ENCODE assay signal across 22 cellular contexts in the genomic region with DNA sequence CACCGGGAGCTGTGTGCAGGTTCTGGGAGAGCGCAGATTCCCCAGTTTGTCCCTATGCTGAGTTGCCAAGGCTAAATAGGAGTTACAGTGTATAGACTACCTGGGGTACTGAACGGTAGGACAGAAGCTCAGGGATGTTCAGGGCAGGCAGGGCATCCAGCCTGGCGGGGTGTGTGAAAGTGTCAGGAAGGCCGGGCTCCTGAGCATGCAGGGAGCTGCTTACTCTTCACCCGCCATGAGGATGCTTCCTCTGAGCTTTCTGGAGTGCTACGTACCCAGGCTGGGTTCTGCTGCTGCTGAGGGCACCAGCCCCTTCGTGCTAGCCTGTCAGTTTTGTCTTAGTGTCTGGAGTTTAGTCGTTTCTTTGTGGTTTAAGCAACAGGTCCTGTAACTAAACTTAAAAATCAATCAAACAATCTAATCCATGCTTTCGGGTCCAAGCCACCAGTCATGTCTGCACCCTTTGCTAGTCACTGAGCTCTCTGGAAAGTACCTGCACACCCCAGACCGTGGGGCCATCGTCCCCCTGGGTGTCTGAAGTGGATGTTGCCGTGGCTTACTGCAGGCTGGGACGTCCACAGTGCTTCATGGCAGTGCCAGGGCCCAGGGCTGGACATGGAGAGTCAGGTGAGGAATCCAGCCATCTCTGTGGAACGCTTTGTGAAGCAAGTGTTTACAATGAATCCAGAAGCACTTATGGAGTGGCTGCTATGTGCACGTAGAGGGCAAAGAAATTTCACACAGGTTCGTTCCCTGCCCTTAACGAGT.
"Had no signal": no experiment of that assay in that cellular context is flagged by ENCODE, and none has a peak within 500 bp of the region (broad histone marks: within the 10 kb centered on the region; RNA-seq: fewer than 3 reads in every experiment).

No MANE protein-coding gene starts in this region.

- DNase-seq: activated CD4-positive, alpha-beta T cell treated with anti-CD3 and anti-CD28 coated beads for 1 hour; activated naive CD8-positive, alpha-beta T cell treated with anti-CD3 and anti-CD28 coated beads for 36 hours; activated T-cell treated with anti-CD3 and anti-CD28 coated beads for 4 hours; amniotic stem cell; dermis blood vessel endothelial cell; effector memory CD4-positive, alpha-beta T cell; heart left ventricle; left ventricle myocardium inferior; mesenchymal stem cell; naive thymus-derived CD4-positive, alpha-beta T cell; stimulated activated CD4-positive, alpha-beta T cell treated with anti-CD3 and anti-CD28 coated beads, Interleukin-2, amount 100 ng/mL, for 24 hours; T-helper 2 cell had no signal

- H3K4me2 ChIP-seq: neural progenitor cell had no signal

- H3K27me3 Mint-ChIP-seq: activated naive CD8-positive, alpha-beta T cell treated with anti-CD3 and anti-CD28 coated beads for 36 hours; stimulated activated naive CD8-positive, alpha-beta T cell treated with anti-CD3 and anti-CD28 coated beads, Interleukin-15, Interleukin-2, amounts not matched to agents 100 ng/mL and 50 ng/mL, for 24 hours; type B pancreatic cell had no signal

- H3K27me3 ChIP-seq: esophagus muscularis mucosa, gastroesophageal sphincter, heart left ventricle, neural progenitor cell, right atrium auricular region had no signal

- H3K9me3 Mint-ChIP-seq: activated naive CD8-positive, alpha-beta T cell treated with anti-CD3 and anti-CD28 coated beads for 36 hours; activated T-helper 1 cell treated with anti-CD3 and anti-CD28 coated beads, Interleukin-12 subunit alpha, Interleukin-12 subunit beta, Interleukin-2, Interleukin-4 antibody, amounts not matched to agents 30 ng/mL and 10 ng/mL and 1 ng/mL, durations not matched to agents 14 hours and 24 hours and 36 hours; naive thymus-derived CD4-positive, alpha-beta T cell; neural progenitor cell; stimulated activated naive CD8-positive, alpha-beta T cell treated with anti-CD3 and anti-CD28 coated beads, Interleukin-15, Interleukin-2, amounts not matched to agents 100 ng/mL and 50 ng/mL, for 24 hours; type B pancreatic cell had no signal

- H3K36me3 Mint-ChIP-seq: activated naive CD8-positive, alpha-beta T cell treated with anti-CD3 and anti-CD28 coated beads for 36 hours; type B pancreatic cell had no signal

- H3K4me3 ChIP-seq: esophagus muscularis mucosa, gastroesophageal sphincter, heart left ventricle, left ventricle myocardium inferior, neural progenitor cell, prostate gland, right atrium auricular region had no signal

- H3K9ac ChIP-seq: neural progenitor cell had no signal

- H3K4me3 Mint-ChIP-seq: activated naive CD8-positive, alpha-beta T cell treated with anti-CD3 and anti-CD28 coated beads for 36 hours; activated T-helper 1 cell treated with anti-CD3 and anti-CD28 coated beads, Interleukin-12 subunit alpha, Interleukin-12 subunit beta, Interleukin-2, Interleukin-4 antibody, amounts not matched to agents 30 ng/mL and 10 ng/mL and 1 ng/mL, durations not matched to agents 14 hours and 24 hours and 36 hours; naive thymus-derived CD4-positive, alpha-beta T cell; neural progenitor cell; stimulated activated naive CD8-positive, alpha-beta T cell treated with anti-CD3 and anti-CD28 coated beads, Interleukin-15, Interleukin-2, amounts not matched to agents 100 ng/mL and 50 ng/mL, for 24 hours; type B pancreatic cell had no signal

- H3K27ac Mint-ChIP-seq: activated naive CD8-positive, alpha-beta T cell treated with anti-CD3 and anti-CD28 coated beads for 36 hours; activated T-helper 1 cell treated with anti-CD3 and anti-CD28 coated beads, Interleukin-12 subunit alpha, Interleukin-12 subunit beta, Interleukin-2, Interleukin-4 antibody, amounts not matched to agents 30 ng/mL and 10 ng/mL and 1 ng/mL, durations not matched to agents 14 hours and 24 hours and 36 hours; naive thymus-derived CD4-positive, alpha-beta T cell; neural progenitor cell; stimulated activated naive CD8-positive, alpha-beta T cell treated with anti-CD3 and anti-CD28 coated beads, Interleukin-15, Interleukin-2, amounts not matched to agents 100 ng/mL and 50 ng/mL, for 24 hours; type B pancreatic cell had no signal

- H3K36me3 ChIP-seq: esophagus muscularis mucosa, gastroesophageal sphincter, left ventricle myocardium inferior, neural progenitor cell, prostate gland, right atrium auricular region had no signal

- FAIRE-seq: endothelial cell of umbilical vein had no signal

- H3K9me3 ChIP-seq: esophagus muscularis mucosa, gastroesophageal sphincter, heart left ventricle, left ventricle myocardium inferior, prostate gland, right atrium auricular region had no signal

- H2AFZ ChIP-seq: neural progenitor cell had no signal

- H3K27ac ChIP-seq: esophagus muscularis mucosa, gastroesophageal sphincter, heart left ventricle, left ventricle myocardium inferior, neural progenitor cell, prostate gland, right atrium auricular region, VCaP had no signal

- H3K4me1 Mint-ChIP-seq: activated naive CD8-positive, alpha-beta T cell treated with anti-CD3 and anti-CD28 coated beads for 36 hours had no signal
